7 cellular contexts compared by ENCODE assay signal in genomic region chr2:169933124-169933711, GRCh38.
A peak's percentile ranks its signal among the peaks of the same experiment; 100 is the strongest.
DNase-seq lines count a peak whose midpoint lies in the region; ATAC-seq, FAIRE-seq and TF ChIP-seq lines count a peak whose summit lies in the region.

No MANE protein-coding gene starts in this region.

- POLR2A ChIA-PET in HepG2 (lab: Yijun Ruan, JAX): no interaction called here

- FAIRE-seq in HepG2 (lab: Jason Lieb, UNC): peak; percentile 4

- TF ChIP-seq CTCF in GM12864 (IDR thresholded peaks at IDR 0.05; ENCODE audit: low read depth, low read length, missing control alignments) (peak; percentile 64), HFFc6 (IDR thresholded peaks at IDR 0.05) (peak; percentile 86), breast epithelium (IDR thresholded peaks at IDR 0.05) (peak in 2 of 3 donors; percentile 49 to 78), HepG2 (CRISPR knock-in tag; IDR thresholded peaks at IDR 0.05) (peak; percentile 62), omental fat pad (IDR thresholded peaks at IDR 0.05) (no peak)

- in situ Hi-C loops in HepG2 (cut with HindIII; ENCODE audit: extremely low pct_ligation_motif_present, low pct_unique_long_range_greater_than_20kb): no loop called here

- no peak; the same call in 1 of the 2 replicates for TF ChIP-seq RAD21 in HepG2 (CRISPR knock-in tag; IDR thresholded peaks at IDR 0.05)

- no peak for TF ChIP-seq EP300 in HepG2 (IDR thresholded peaks at IDR 0.05; ENCODE audit: low read depth in 2 of 2, low read length in 2 of 2)
- no peak for TF ChIP-seq EP300 in HepG2 (CRISPR knock-in tag; IDR thresholded peaks at IDR 0.05; ENCODE audit: borderline replicate concordance)

- no peaks in the 10 kb centered on the region for H3K79me2 ChIP-seq in HepG2 (ENCODE audit: insufficient read depth, low read length)

- no peak overlapping the region for H3K4me3 Mint-ChIP-seq in HFFc6

- WGBS in HepG2 (ENCODE audit: low lambda C conversion rate): 85% methylated on average over 2 of the region's 2 CpGs

- H3K9me3 ChIP-seq in breast epithelium: no peaks in the 10 kb centered on the region
- no peaks in the 10 kb centered on the region for H3K9me3 ChIP-seq in HepG2 (ENCODE audit: low read length)

- no peak overlapping the region for H3K4me2 ChIP-seq in HepG2 (ENCODE audit: low read depth, low read length)

- H3K36me3 ChIP-seq in breast epithelium: peaks cover 8% of the 10 kb centered on the region
- peaks cover 1 to 23% of the 10 kb centered on the region in 2 experiments; a peak in 2 of 5 replicates for H3K36me3 ChIP-seq in HepG2 (replicated peaks in 1 of 2; ENCODE audit: control insufficient read depth in 1 of 2, insufficient read depth in 2 of 2, low read length in 2 of 2)

- TF ChIP-seq POLR2A in breast epithelium (IDR thresholded peaks at IDR 0.05): no peak
- no peak for TF ChIP-seq POLR2A in HepG2 (IDR thresholded peaks at IDR 0.05; ENCODE audit: insufficient read depth in 1 of 2, low read depth in 2 of 2, low read length in 2 of 2)

- H3K27ac ChIP-seq in breast epithelium: no peak overlapping the region
- no peak overlapping the region for H3K27ac ChIP-seq in HepG2 (ENCODE audit: extremely low read length, insufficient read depth, low read length)

- H2AFZ ChIP-seq in HepG2 (ENCODE audit: low read length): no peak overlapping the region

- H3K27me3 ChIP-seq in breast epithelium (no peaks in the 10 kb centered on the region), HepG2 (ENCODE audit: control insufficient read depth in 1 of 2, insufficient read depth in 2 of 2, low read length in 2 of 2) (no peaks in the 10 kb centered on the region)

- peaks cover 8% of the 10 kb centered on the region; the same call in 1 of the 2 replicates for H3K36me3 Mint-ChIP-seq in HFFc6 (ENCODE audit: low read depth)

- no peaks in the 10 kb centered on the region for H3K27me3 Mint-ChIP-seq in HFFc6 (ENCODE audit: insufficient read depth)

- H3K4me3 ChIP-seq in GM12864 (ENCODE audit: low read depth, low read length): no peak overlapping the region
- no peak overlapping the region for H3K4me3 ChIP-seq in breast epithelium
- no peak overlapping the region for H3K4me3 ChIP-seq in HepG2 (replicated peaks in 1 of 3; ENCODE audit: insufficient read depth in 1 of 3, low read depth in 2 of 3, low read length in 3 of 3)

- no TSS peak for BruUV-seq in HepG2 (replicated peaks; lab: Mats Ljungman, UMichigan)

- intact Hi-C loops in breast epithelium (cut with DNase I; ENCODE audit: low total_unique reads): no loop called here
- intact Hi-C loops in HepG2 (cut with micrococcal nuclease; ENCODE audit: unreplicated experiment): no loop called here
- intact Hi-C loops in posterior vena cava (cut with DNase I): no loop called here

- no peaks in the 10 kb centered on the region for H3K4me1 Mint-ChIP-seq in HFFc6 (ENCODE audit: low read depth)

- peak; percentile 76 for ATAC-seq in HepG2
- no peak for ATAC-seq in omental fat pad (ENCODE audit: low FRiP score)

- H4K20me1 ChIP-seq in HepG2 (ENCODE audit: insufficient read depth, low read length): no peaks in the 10 kb centered on the region

- H3K27ac Mint-ChIP-seq in HFFc6: no peak overlapping the region

- H3K9me3 Mint-ChIP-seq in HFFc6: no peaks in the 10 kb centered on the region

- CTCF ChIA-PET in HepG2 (lab: Yijun Ruan, JAX; ENCODE audit: low intra/inter-chr PET ratio, low total read pairs): interaction anchor here (1.1 to 1.4 kb wide), 2 partner anchors 50 to 481 kb away, joined by 3 read pairs; no protein-coding TSS in a partner anchor

- DNase-seq in GM12864 (ENCODE audit: low read depth): peak; percentile 5
- peak; percentile 19 for DNase-seq in HFFc6
- DNase-seq in NCI-H2227 (lab: John Stamatoyannopoulos, UW; ENCODE audit: unreplicated experiment): peak; percentile 75
- DNase-seq in breast epithelium (ENCODE audit: low spot score in 2 of 2): no peak
- peak; percentile 46 for DNase-seq in HepG2 (ENCODE audit: low spot score)
- DNase-seq in omental fat pad (ENCODE audit: low spot score): no peak
- DNase-seq in posterior vena cava (ENCODE audit: low spot score): no peak

- H3K4me1 ChIP-seq in breast epithelium (no peaks in the 10 kb centered on the region), HepG2 (ENCODE audit: insufficient read depth, low read length) (no peaks in the 10 kb centered on the region)

- H3K9ac ChIP-seq in HepG2 (ENCODE audit: insufficient read depth, low read depth, low read length): no peak overlapping the region

TF ChIP-seq in HepG2, 621 proteins besides CTCF, POLR2A, EP300 and RAD21:
- TF ChIP-seq NR2F2 (IDR thresholded peaks at IDR 0.05; ENCODE audit: borderline replicate concordance, low read depth) (no peak), STAG1 (CRISPR knock-in tag; IDR thresholded peaks at IDR 0.05) (peak; percentile 61), SMC3 (IDR thresholded peaks at IDR 0.05; ENCODE audit: low read length) (0 out of 2 replicates have a peak, but pooled peaks have one; percentile 11)

Comparison
In these comparisons a context has a peak if more than half of its experiments do, and no peak if none do; other contexts are left out.
1. DNase-seq: peak in GM12864 (single experiment), HFFc6 (single experiment), NCI-H2227 (single experiment) and HepG2 (single experiment); none in breast epithelium (0 of 2), omental fat pad (single experiment) and posterior vena cava (single experiment).
2. CTCF ChIP-seq: peak in GM12864 (single experiment), HFFc6 (single experiment), breast epithelium (2 of 3) and HepG2 (single experiment); none in omental fat pad (0 of 3).